In genomic region chr9:109274768-109275596, GRCh38 we compare ENCODE assay signal across 17 cellular contexts. TPM values are rescaled to one million over a fixed set of nuclear protein-coding genes. Genes with fewer than 3 reads are reported as not detected.
DNase-seq lines count a peak whose midpoint lies in the region; ATAC-seq and TF ChIP-seq lines count a peak whose summit lies in the region.
"Had no signal": no experiment of that assay in that cellular context is flagged by ENCODE, and none has a peak within 500 bp of the region (broad histone marks: within the 10 kb centered on the region; RNA-seq: fewer than 3 reads in every experiment).

No MANE protein-coding gene starts in this region.

- H3K27ac ChIP-seq in RWPE1 (peak overlapping the region; percentile 28), skeletal muscle tissue (ENCODE audit: low read depth, low read length) (peak overlapping the region; percentile 69)
- H3K27ac ChIP-seq: coronary artery, left lung, tibial artery, VCaP had no signal

- peak overlapping the region in 1 of 3 donors; percentile 33 for H3K4me3 ChIP-seq in skeletal muscle tissue (ENCODE audit: low read length in 3 of 3)
- H3K4me3 ChIP-seq: coronary artery, HAP-1, left lung, tibial artery had no signal

- POLR2A ChIA-PET in RWPE1 (lab: Yijun Ruan, JAX; ENCODE audit: low non-redundant PET) (no interaction called here), GM10248 (lab: Yijun Ruan, JAX) (no interaction called here)

- ATAC-seq in HG03565 (IDR thresholded peaks at IDR 0.05; ENCODE audit: unreplicated experiment) (no peak), GM18861 (IDR thresholded peaks at IDR 0.05; ENCODE audit: unreplicated experiment) (no peak)
- ATAC-seq: activated naive CD4-positive, alpha-beta T cell treated with anti-CD3 and anti-CD28 coated beads, Interleukin-2, amount 50 U/mL, for 72 hours; left lung; T-helper 17 cell had no signal

- peaks cover 24 to 66% (median 34%) of the 10 kb centered on the region in 3 donors for H3K4me1 ChIP-seq in skeletal muscle tissue (ENCODE audit: control insufficient read depth in 3 of 3, insufficient read depth in 3 of 3, low read length in 3 of 3)
- H3K4me1 ChIP-seq: left lung, tibial artery had no signal

- H3K27me3 ChIP-seq in skeletal muscle tissue (ENCODE audit: control insufficient read depth in 3 of 3, insufficient read depth in 3 of 3, low read length in 3 of 3): no peaks in the 10 kb centered on the region
- H3K27me3 ChIP-seq: left lung had no signal

- H3K9ac ChIP-seq in skeletal muscle tissue (ENCODE audit: low read depth in 1 of 3, low read length in 3 of 3): no peak overlapping the region

- no peaks in the 10 kb centered on the region for H3K36me3 ChIP-seq in skeletal muscle tissue (ENCODE audit: control insufficient read depth in 3 of 3, insufficient read depth in 3 of 3, low read length in 3 of 3)
- H3K36me3 ChIP-seq: HAP-1, left lung, tibial artery had no signal

- TF ChIP-seq CTCF in RWPE1 (conservative IDR thresholded peaks at IDR 0.05; ENCODE audit: low read depth) (no peak), GM10248 (IDR thresholded peaks at IDR 0.05; ENCODE audit: control extremely low read depth, extremely low read depth, low read depth, missing control alignments) (no peak)

- no peaks in the 10 kb centered on the region for H3K9me3 ChIP-seq in skeletal muscle tissue (ENCODE audit: control insufficient read depth in 3 of 3, low read length in 3 of 3)
- H3K9me3 ChIP-seq: HAP-1, left lung, tibial artery had no signal

- CTCF ChIA-PET in RWPE1 (lab: Yijun Ruan, JAX): interaction anchor here (0.6 kb wide), 2 partner anchors 20 to 21 kb away, joined by 3 to 5 read pairs; no protein-coding TSS in a partner anchor
- CTCF ChIA-PET in GM10248 (lab: Yijun Ruan, JAX): interaction anchor here (1.0 to 1.5 kb wide), 3 partner anchors 9 to 45 kb away, joined by 3 to 6 read pairs (median 4); no protein-coding TSS in a partner anchor

- DNase-seq in NCI-H1694 treated with DMSO at 0.1 percent for 48 hours (lab: John Stamatoyannopoulos, UW) (peak; percentile 75), RWPE1 (ENCODE audit: low spot score) (no peak), left kidney (ENCODE audit: low read depth, low spot score) (peak; percentile 89), kidney tubule cell (ENCODE audit: low spot score) (no peak), GM10248 (ENCODE audit: extremely low spot score) (no peak)
- DNase-seq: left lung, naive B cell, NCI-H2227 treated with DMSO at 0.1 percent for 48 hours, T-helper 17 cell, tibial artery had no signal

RNA-seq across cellular contexts. Expression of gene EPB41L4B, which starts 45.9 kb away (rescaled TPM):
- 6.8 TPM for total RNA-seq in skeletal muscle tissue
- total RNA-seq: T-helper 17 cell had no signal

Comparison
In these comparisons a context has a peak if more than half of its experiments do, and no peak if none do; other contexts are left out.
1. DNase-seq: peak in NCI-H1694 treated with DMSO at 0.1 percent for 48 hours (single experiment) and left kidney (single experiment); none in RWPE1 (single experiment), kidney tubule cell (single experiment) and GM10248 (single experiment).